6 cellular contexts compared by ENCODE assay signal in the genomic region with DNA sequence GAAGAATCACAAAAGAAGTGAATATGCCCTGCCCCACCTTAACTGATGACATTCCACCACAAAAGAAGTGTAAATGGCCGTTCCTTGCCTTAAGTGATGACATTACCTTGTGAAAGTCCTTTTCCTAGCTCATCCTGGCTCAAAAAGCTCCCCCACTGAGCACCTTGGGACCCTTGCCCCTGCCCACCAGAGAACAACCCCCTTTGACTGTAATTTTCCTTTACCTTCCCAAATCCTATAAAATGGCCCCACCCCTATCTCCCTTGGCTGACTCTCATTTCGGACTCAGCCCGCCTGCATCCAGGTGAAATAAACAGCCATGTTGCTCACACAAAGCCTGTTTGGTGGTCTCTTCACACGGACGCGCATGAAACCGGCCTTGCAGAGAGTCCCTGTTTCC.
A peak's percentile ranks its signal among the peaks of the same experiment; 100 is the strongest.
DNase-seq lines count a peak whose midpoint lies in the region; ATAC-seq and TF ChIP-seq lines count a peak whose summit lies in the region.
"Not testable (repeated sequence)": the region's sequence is repeated elsewhere in the genome, so short reads cannot be mapped to it uniquely, and the experiment has no call there.

No MANE protein-coding gene starts in this region.

- H3K36me3 Mint-ChIP-seq in CD4-positive, CD25-positive, alpha-beta regulatory T cell = peaks cover 23% of the 10 kb centered on the region
- peaks cover 14% of the 10 kb centered on the region for H3K36me3 Mint-ChIP-seq in endodermal cell (ENCODE audit: low read depth)

- H3K27me3 ChIP-seq in CD4-positive, CD25-positive, alpha-beta regulatory T cell (ENCODE audit: control insufficient read depth, insufficient read depth, low read length); HUES48 (ENCODE audit: control insufficient read depth, insufficient read depth, low read length); NT2/D1 (ENCODE audit: insufficient read depth, insufficient read length); endodermal cell (ENCODE audit: control insufficient read depth, insufficient read depth, low read length, poor library complexity, severe bottlenecking): not testable (repeated sequence)

- H3K9me3 Mint-ChIP-seq in CD4-positive, CD25-positive, alpha-beta regulatory T cell; endodermal cell: not testable (repeated sequence)

- H3K9ac ChIP-seq in ES-I3 (ENCODE audit: low read depth, low read length) = peak overlapping the region; percentile 8; the same call in 1 of the 2 replicates
- not testable (repeated sequence) for H3K9ac ChIP-seq in HUES48 (ENCODE audit: low read depth, low read length); endodermal cell (ENCODE audit: extremely low read depth, low read length, poor library complexity, severe bottlenecking)
- peak overlapping the region; percentile 79 for H3K9ac ChIP-seq in NT2/D1 (ENCODE audit: insufficient read length, low read depth)

- H3K27ac Mint-ChIP-seq in CD4-positive, CD25-positive, alpha-beta regulatory T cell = peak overlapping the region in 2 of 3 donors; percentile 44 to 80
- peak overlapping the region; percentile 87 for H3K27ac Mint-ChIP-seq in endodermal cell

- H3K9me3 ChIP-seq in CD4-positive, CD25-positive, alpha-beta regulatory T cell (ENCODE audit: control insufficient read depth in 2 of 2, low read length in 2 of 2); ES-I3 (ENCODE audit: control insufficient read depth, insufficient read depth, low read length); HUES48 (ENCODE audit: control insufficient read depth, insufficient read depth, low read length); NT2/D1 (ENCODE audit: insufficient read depth, low read length); endodermal cell (ENCODE audit: control insufficient read depth, low read length); iPS-18c (ENCODE audit: control insufficient read depth, insufficient read depth, low read length): not testable (repeated sequence)

- H3K4me3 ChIP-seq in CD4-positive, CD25-positive, alpha-beta regulatory T cell (ENCODE audit: low read depth, low read length); HUES48 (ENCODE audit: low read depth, low read length); NT2/D1 (ENCODE audit: insufficient read length, low read depth); endodermal cell (ENCODE audit: low read length): not testable (repeated sequence)
- peak overlapping the region; percentile 15; the same call in 1 of the 2 replicates for H3K4me3 ChIP-seq in iPS-18c (ENCODE audit: insufficient read depth, low read depth, low read length)

- H3K4me3 Mint-ChIP-seq in CD4-positive, CD25-positive, alpha-beta regulatory T cell = not testable (repeated sequence)
- H3K4me3 Mint-ChIP-seq in endodermal cell = peak overlapping the region; percentile 3

- H3K4me1 ChIP-seq in CD4-positive, CD25-positive, alpha-beta regulatory T cell (ENCODE audit: control insufficient read depth, insufficient read depth, low read length, poor library complexity, severe bottlenecking); NT2/D1 (ENCODE audit: insufficient read depth, insufficient read length); endodermal cell (ENCODE audit: control insufficient read depth, insufficient read depth, low read length): not testable (repeated sequence)
- H3K4me1 ChIP-seq in ES-I3 (ENCODE audit: insufficient read depth, low read length) (peaks cover 12% of the 10 kb centered on the region), HUES48 (ENCODE audit: control insufficient read depth, insufficient read depth, low read length) (peaks cover 20% of the 10 kb centered on the region; the same call in 1 of the 2 replicates)

- not testable (repeated sequence) for TF ChIP-seq CTCF in endodermal cell (conservative IDR thresholded peaks at IDR 0.05)

- H3K27me3 Mint-ChIP-seq in CD4-positive, CD25-positive, alpha-beta regulatory T cell = not testable (repeated sequence)
- H3K27me3 Mint-ChIP-seq in endodermal cell (ENCODE audit: insufficient read depth) = peaks cover 15% of the 10 kb centered on the region

- not testable (repeated sequence) for DNase-seq in CD4-positive, CD25-positive, alpha-beta regulatory T cell; NT2/D1 (ENCODE audit: low read depth, low spot score)
- peak; percentile 71 for DNase-seq in endodermal cell

- ATAC-seq in CD4-positive, CD25-positive, alpha-beta regulatory T cell (ENCODE audit: low read depth in 2 of 2) = not testable (repeated sequence)

- peaks cover 6 to 41% (median 17%) of the 10 kb centered on the region in 4 donors for H3K4me1 Mint-ChIP-seq in CD4-positive, CD25-positive, alpha-beta regulatory T cell
- H3K4me1 Mint-ChIP-seq in endodermal cell = peaks cover 61% of the 10 kb centered on the region

- H3K36me3 ChIP-seq in CD4-positive, CD25-positive, alpha-beta regulatory T cell (ENCODE audit: control insufficient read depth, insufficient read depth, low read length); NT2/D1 (ENCODE audit: insufficient read depth, insufficient read length, low read length); endodermal cell (ENCODE audit: control insufficient read depth, insufficient read depth, low read length): not testable (repeated sequence)
- H3K36me3 ChIP-seq in ES-I3 (ENCODE audit: insufficient read depth, low read length) (peaks cover 18% of the 10 kb centered on the region), HUES48 (ENCODE audit: control insufficient read depth, insufficient read depth, low read length) (peaks cover 23% of the 10 kb centered on the region)

- not testable (repeated sequence) for H3K27ac ChIP-seq in CD4-positive, CD25-positive, alpha-beta regulatory T cell (ENCODE audit: insufficient read depth, low read length, poor library complexity, severe bottlenecking); endodermal cell (ENCODE audit: low read depth, low read length)
- peak overlapping the region; percentile 7 for H3K27ac ChIP-seq in HUES48 (ENCODE audit: low read depth, low read length)

- whole genome bisulfite sequencing in endodermal cell (ENCODE audit: insufficient coverage in 1 of 2, insufficient read length in 1 of 2), 2 experiments = 84 to 88% methylated on average over 2 to 7 of the region's 7 CpGs
